In genomic region chr7:15167912-15168311, GRCh38 we compare ENCODE assay signal across 20 cellular contexts.
DNase-seq lines count a peak whose midpoint lies in the region; ATAC-seq and TF ChIP-seq lines count a peak whose summit lies in the region.
"Had no signal": no experiment of that assay in that cellular context is flagged by ENCODE, and none has a peak within 500 bp of the region (broad histone marks: within the 10 kb centered on the region; RNA-seq: fewer than 3 reads in every experiment).

No MANE protein-coding gene starts in this region.

- peaks cover 4% of the 10 kb centered on the region; the same call in 1 of the 3 replicates for H3K4me1 Mint-ChIP-seq in GM23338

- WGBS in SK-N-SH (ENCODE audit: low lambda C conversion rate) = 90% methylated on average over 3 of the region's 3 CpGs

- no peaks in the 10 kb centered on the region for H3K27me3 Mint-ChIP-seq in GM23338 (ENCODE audit: insufficient read depth, low read depth, poor library complexity)
- H3K27me3 Mint-ChIP-seq: CD4-positive, alpha-beta T cell had no signal

- no peaks in the 10 kb centered on the region for H3K27me3 ChIP-seq in GM23338 (ENCODE audit: insufficient read depth)
- no peaks in the 10 kb centered on the region for H3K27me3 ChIP-seq in SK-N-SH (ENCODE audit: insufficient read depth)

- no peak for TF ChIP-seq EP300 in SK-N-SH (IDR thresholded peaks at IDR 0.05; ENCODE audit: borderline replicate concordance in 1 of 2, low read depth in 1 of 2, low read length in 1 of 2)

- peak overlapping the region; percentile 27 for H3K27ac ChIP-seq in 22Rv1
- no peak overlapping the region for H3K27ac ChIP-seq in GM23338 (ENCODE audit: low read depth)
- no peak overlapping the region for H3K27ac ChIP-seq in SK-N-SH (ENCODE audit: low read depth in 2 of 2, low read length in 1 of 2)
- no peak overlapping the region for H3K27ac ChIP-seq in OCI-LY7 (ENCODE audit: low read depth, low read length, poor library complexity, severe bottlenecking)
- H3K27ac ChIP-seq: A549 had no signal

- TF ChIP-seq RAD21 in SK-N-SH (IDR thresholded peaks at IDR 0.05; ENCODE audit: low read length) = no peak

- H3F3A ChIP-seq in GM23338 (replicated peaks; ENCODE audit: low read depth) (no peaks in the 10 kb centered on the region), SK-N-SH (replicated peaks; ENCODE audit: insufficient read depth) (no peaks in the 10 kb centered on the region)

- H3K9me3 ChIP-seq in SK-N-SH = no peaks in the 10 kb centered on the region
- H3K9me3 ChIP-seq in OCI-LY7 (ENCODE audit: low read length) = no peaks in the 10 kb centered on the region
- H3K9me3 ChIP-seq: A549 had no signal

- 0 out of 2 replicates have a peak overlapping the region, but pooled peaks have one; percentile 16 for H2AFZ ChIP-seq in GM23338
- H2AFZ ChIP-seq in SK-N-SH (ENCODE audit: low read depth) = no peak overlapping the region
- no peak overlapping the region for H2AFZ ChIP-seq in OCI-LY7 (ENCODE audit: low read length)

- no peaks in the 10 kb centered on the region for H3K36me3 ChIP-seq in GM23338 (ENCODE audit: insufficient read depth)
- H3K36me3 ChIP-seq in SK-N-SH (replicated peaks in 1 of 2; ENCODE audit: control insufficient read depth in 1 of 2, insufficient read depth in 2 of 2, low read length in 1 of 2) = no peaks in the 10 kb centered on the region
- H3K36me3 ChIP-seq in OCI-LY7 (ENCODE audit: insufficient read depth, low read length) = no peaks in the 10 kb centered on the region

- CTCF ChIA-PET in SK-N-SH (lab: Yijun Ruan, JAX) = interaction anchor here (0.7 to 1.7 kb wide), 4 partner anchors 16 to 553 kb away, joined by 3 to 5 read pairs (median 4); no protein-coding TSS in a partner anchor
- CTCF ChIA-PET in OCI-LY7 (lab: Charles Lee; ENCODE audit: unreplicated experiment) = no interaction called here

- H3K79me2 ChIP-seq in GM23338 (replicated peaks; ENCODE audit: insufficient read depth) = no peaks in the 10 kb centered on the region
- H3K79me2 ChIP-seq in SK-N-SH (ENCODE audit: insufficient read depth) = no peaks in the 10 kb centered on the region
- no peaks in the 10 kb centered on the region for H3K79me2 ChIP-seq in OCI-LY7 (ENCODE audit: insufficient read depth, low read depth, low read length)

- no TSS peak for BruUV-seq in OCI-LY7 (replicated peaks; lab: Mats Ljungman, UMichigan)

- intact Hi-C loops in OCI-LY7 (cut with micrococcal nuclease; ENCODE audit: unreplicated experiment) = no loop called here

- H3K9me3 Mint-ChIP-seq in GM23338 = no peaks in the 10 kb centered on the region
- H3K9me3 Mint-ChIP-seq: T-helper 1 cell treated with Interleukin-12 subunit alpha and Interleukin-12 subunit beta and Interleukin-4 antibody, amounts not matched to agents 30 μg/mL and 1 μg/mL, for 36 hours had no signal

- no peaks in the 10 kb centered on the region for H3K36me3 Mint-ChIP-seq in GM23338 (ENCODE audit: low read depth)

- TF ChIP-seq CTCF in 22Rv1 (IDR thresholded peaks at IDR 0.05) = no peak
- TF ChIP-seq CTCF in GM23338 (conservative IDR thresholded peaks at IDR 0.05; ENCODE audit: low read depth in 2 of 2) = no peak
- TF ChIP-seq CTCF in SK-N-SH (IDR thresholded peaks at IDR 0.05) = no peak
- TF ChIP-seq CTCF in OCI-LY7 (conservative IDR thresholded peaks at IDR 0.05; ENCODE audit: low read length) = no peak

- no peak for ATAC-seq in GM23338
- ATAC-seq: A549, K562 had no signal

- DNase-seq in GM23338 (ENCODE audit: low spot score) = no peak
- peak; percentile 68 for DNase-seq in NCI-H748 treated with DMSO at 0.1 percent for 48 hours (lab: John Stamatoyannopoulos, UW)
- peak; percentile 3 for DNase-seq in left kidney (ENCODE audit: low read depth, low spot score)
- no peak for DNase-seq in SK-N-SH
- no peak for DNase-seq in OCI-LY7 (ENCODE audit: low spot score)
- DNase-seq in NCI-H2196 (lab: John Stamatoyannopoulos, UW; ENCODE audit: unreplicated experiment) = no peak
- DNase-seq in NCI-H1105 treated with DMSO at 0.1 percent for 48 hours (lab: John Stamatoyannopoulos, UW) = no peak
- DNase-seq: Calu3; CD4-positive, alpha-beta T cell; DND-41; NCI-H1105; NCI-H1930; NCI-H345; NCI-H524 treated with DMSO at 0.1 percent for 48 hours; NK-92 treated with Interleukin-12 subunit alpha and Interleukin-12 subunit beta, amount 100 ng/mL, for 24 hours; SIG-M5 had no signal

- POLR2A ChIA-PET in SK-N-SH (lab: Yijun Ruan, JAX) = no interaction called here
- POLR2A ChIA-PET in OCI-LY7 (lab: Charles Lee) = no interaction called here

- H3K4me1 ChIP-seq in GM23338 (ENCODE audit: insufficient read depth) (no peaks in the 10 kb centered on the region), SK-N-SH (ENCODE audit: control insufficient read depth in 1 of 2, insufficient read depth in 2 of 2, low read depth in 1 of 2, low read length in 1 of 2) (no peaks in the 10 kb centered on the region), OCI-LY7 (ENCODE audit: insufficient read depth, low read length, poor library complexity, severe bottlenecking) (no peaks in the 10 kb centered on the region)
- H3K4me1 ChIP-seq: A549 had no signal

- no peak overlapping the region for H3K9ac ChIP-seq in SK-N-SH

- H3K4me2 ChIP-seq in GM23338 = no peak overlapping the region
- H3K4me2 ChIP-seq in SK-N-SH = no peak overlapping the region
- H3K4me2 ChIP-seq in OCI-LY7 (ENCODE audit: low read length) = no peak overlapping the region
- H3K4me2 ChIP-seq: A549 had no signal

- H3K27ac Mint-ChIP-seq in GM23338 = no peak overlapping the region
- H3K27ac Mint-ChIP-seq: CD4-positive, alpha-beta T cell; T-helper 1 cell treated with Interleukin-12 subunit alpha and Interleukin-12 subunit beta and Interleukin-4 antibody, amounts not matched to agents 30 μg/mL and 1 μg/mL, for 36 hours had no signal

- H4K20me1 ChIP-seq in GM23338 (replicated peaks; ENCODE audit: insufficient read depth) (no peaks in the 10 kb centered on the region), SK-N-SH (ENCODE audit: insufficient read depth) (no peaks in the 10 kb centered on the region), OCI-LY7 (ENCODE audit: insufficient read depth, low read length) (no peaks in the 10 kb centered on the region)

- H3K9me2 ChIP-seq in GM23338 (ENCODE audit: insufficient read depth) (no peaks in the 10 kb centered on the region), SK-N-SH (no peaks in the 10 kb centered on the region), OCI-LY7 (ENCODE audit: insufficient read depth, low read length) (no peaks in the 10 kb centered on the region)

- no peak overlapping the region for H3K4me3 Mint-ChIP-seq in GM23338
- H3K4me3 Mint-ChIP-seq: CD4-positive, alpha-beta T cell; T-helper 1 cell treated with Interleukin-12 subunit alpha and Interleukin-12 subunit beta and Interleukin-4 antibody, amounts not matched to agents 30 μg/mL and 1 μg/mL, for 36 hours had no signal

- no peak overlapping the region for H3K4me3 ChIP-seq in GM23338
- no peak overlapping the region for H3K4me3 ChIP-seq in SK-N-SH (ENCODE audit: low read depth in 2 of 2, low read length in 1 of 2)
- H3K4me3 ChIP-seq in OCI-LY7 (ENCODE audit: low read depth, low read length, poor library complexity, severe bottlenecking) = no peak overlapping the region
- H3K4me3 ChIP-seq: A549, K562 had no signal

TF ChIP-seq in GM23338, 12 proteins besides CTCF, POLR2A, EP300 and RAD21:
- TF ChIP-seq ZNF331 (CRISPR knock-in tag; IDR thresholded peaks at IDR 0.05; ENCODE audit: low read depth) = no peak
- TF ChIP-seq STAT1 (IDR thresholded peaks at IDR 0.05; ENCODE audit: unreplicated experiment) = no peak
- TF ChIP-seq POLR2AphosphoS5 (IDR thresholded peaks at IDR 0.05; ENCODE audit: low read depth) = no peak
- no peak for TF ChIP-seq EZH2 (IDR thresholded peaks at IDR 0.05; ENCODE audit: low read depth, unreplicated experiment)
- no peak for TF ChIP-seq ETS1 (IDR thresholded peaks at IDR 0.05)
- TF ChIP-seq EZH2phosphoT487 (IDR thresholded peaks at IDR 0.05; ENCODE audit: unreplicated experiment) = no peak
- TF ChIP-seq JUNB (IDR thresholded peaks at IDR 0.05; ENCODE audit: unreplicated experiment) = no peak

TF ChIP-seq in SK-N-SH, 30 proteins besides CTCF, POLR2A, EP300 and RAD21:
- TF ChIP-seq FOSL2 (IDR thresholded peaks at IDR 0.05; ENCODE audit: borderline replicate concordance, low read depth) = no peak
- TF ChIP-seq RXRA (IDR thresholded peaks at IDR 0.05; ENCODE audit: borderline replicate concordance, low read depth) = no peak
- TF ChIP-seq USF2 (IDR thresholded peaks at IDR 0.05; ENCODE audit: borderline replicate concordance, low read depth, low read length) = no peak
- no peak for TF ChIP-seq MAX (IDR thresholded peaks at IDR 0.05; ENCODE audit: low read depth)

Comparison
In these comparisons a context has a peak if more than half of its experiments do, and no peak if none do; other contexts are left out.
1. DNase-seq: peak in NCI-H748 treated with DMSO at 0.1 percent for 48 hours (single experiment) and left kidney (single experiment); none in GM23338 (single experiment), SK-N-SH (single experiment), OCI-LY7 (single experiment), NCI-H2196 (single experiment) and NCI-H1105 treated with DMSO at 0.1 percent for 48 hours (single experiment).